Comparison of ENCODE assay signal across 1 cellular context in the genomic region with DNA sequence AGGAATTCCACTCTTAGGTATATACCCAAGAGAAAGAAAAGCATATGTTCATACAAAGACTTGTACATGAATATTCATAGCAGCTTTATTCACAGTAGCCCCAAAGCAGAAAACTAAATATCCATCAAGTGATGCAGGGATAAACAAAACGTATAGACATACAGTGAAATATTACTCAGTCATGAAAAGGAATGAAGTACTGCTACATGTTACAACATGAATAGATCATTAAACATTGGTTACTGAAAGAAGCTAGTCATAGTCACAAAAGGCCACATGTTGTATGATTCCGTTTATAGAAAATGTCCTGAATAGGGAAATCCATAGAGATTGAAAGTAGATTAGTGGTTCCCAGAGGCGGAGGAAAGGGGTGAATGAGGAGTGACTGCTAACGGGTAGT.
TF ChIP-seq lines count a peak whose summit lies in the region.

No MANE protein-coding gene starts in this region.

TF ChIP-seq in SK-N-SH, 30 proteins besides CTCF, POLR2A, EP300 and RAD21 (continued from another document):
- TF ChIP-seq, protein P1, sequence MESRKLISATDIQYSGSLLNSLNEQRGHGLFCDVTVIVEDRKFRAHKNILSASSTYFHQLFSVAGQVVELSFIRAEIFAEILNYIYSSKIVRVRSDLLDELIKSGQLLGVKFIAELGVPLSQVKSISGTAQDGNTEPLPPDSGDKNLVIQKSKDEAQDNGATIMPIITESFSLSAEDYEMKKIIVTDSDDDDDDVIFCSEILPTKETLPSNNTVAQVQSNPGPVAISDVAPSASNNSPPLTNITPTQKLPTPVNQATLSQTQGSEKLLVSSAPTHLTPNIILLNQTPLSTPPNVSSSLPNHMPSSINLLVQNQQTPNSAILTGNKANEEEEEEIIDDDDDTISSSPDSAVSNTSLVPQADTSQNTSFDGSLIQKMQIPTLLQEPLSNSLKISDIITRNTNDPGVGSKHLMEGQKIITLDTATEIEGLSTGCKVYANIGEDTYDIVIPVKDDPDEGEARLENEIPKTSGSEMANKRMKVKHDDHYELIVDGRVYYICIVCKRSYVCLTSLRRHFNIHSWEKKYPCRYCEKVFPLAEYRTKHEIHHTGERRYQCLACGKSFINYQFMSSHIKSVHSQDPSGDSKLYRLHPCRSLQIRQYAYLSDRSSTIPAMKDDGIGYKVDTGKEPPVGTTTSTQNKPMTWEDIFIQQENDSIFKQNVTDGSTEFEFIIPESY (IDR thresholded peaks at IDR 0.05; ENCODE audit: borderline replicate concordance, low read depth): no peak
- TF ChIP-seq RFX5 (IDR thresholded peaks at IDR 0.05; ENCODE audit: low read length) (no peak), NFIC (IDR thresholded peaks at IDR 0.05; ENCODE audit: borderline replicate concordance) (no peak), POLR2AphosphoS5 (IDR thresholded peaks at IDR 0.05; ENCODE audit: low read depth, low read length) (no peak), ELF1 (IDR thresholded peaks at IDR 0.05) (no peak), GATA2 (CRISPR knock-in tag; IDR thresholded peaks at IDR 0.05) (no peak), NRF1 (IDR thresholded peaks at IDR 0.05; ENCODE audit: low read depth, low read length) (no peak), TAF1 (IDR thresholded peaks at IDR 0.05; ENCODE audit: borderline replicate concordance, low read depth, low read length) (no peak), YY1 (IDR thresholded peaks at IDR 0.05; ENCODE audit: low read depth) (no peak), SMC3 (IDR thresholded peaks at IDR 0.05; ENCODE audit: low read depth, low read length) (no peak), MEF2A (IDR thresholded peaks at IDR 0.05; ENCODE audit: borderline replicate concordance, low read depth) (no peak), JUND (IDR thresholded peaks at IDR 0.05) (no peak), CHD2 (IDR thresholded peaks at IDR 0.05; ENCODE audit: low read length, partially characterized antibody) (no peak), FOXM1 (IDR thresholded peaks at IDR 0.05; ENCODE audit: low read depth) (no peak), GABPA (IDR thresholded peaks at IDR 0.05; ENCODE audit: low read depth) (no peak)
- TF ChIP-seq, protein P2, sequence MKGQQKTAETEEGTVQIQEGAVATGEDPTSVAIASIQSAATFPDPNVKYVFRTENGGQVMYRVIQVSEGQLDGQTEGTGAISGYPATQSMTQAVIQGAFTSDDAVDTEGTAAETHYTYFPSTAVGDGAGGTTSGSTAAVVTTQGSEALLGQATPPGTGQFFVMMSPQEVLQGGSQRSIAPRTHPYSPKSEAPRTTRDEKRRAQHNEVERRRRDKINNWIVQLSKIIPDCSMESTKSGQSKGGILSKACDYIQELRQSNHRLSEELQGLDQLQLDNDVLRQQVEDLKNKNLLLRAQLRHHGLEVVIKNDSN (IDR thresholded peaks at IDR 0.05; ENCODE audit: borderline replicate concordance, low read depth): no peak
- TF ChIP-seq, protein P3, sequence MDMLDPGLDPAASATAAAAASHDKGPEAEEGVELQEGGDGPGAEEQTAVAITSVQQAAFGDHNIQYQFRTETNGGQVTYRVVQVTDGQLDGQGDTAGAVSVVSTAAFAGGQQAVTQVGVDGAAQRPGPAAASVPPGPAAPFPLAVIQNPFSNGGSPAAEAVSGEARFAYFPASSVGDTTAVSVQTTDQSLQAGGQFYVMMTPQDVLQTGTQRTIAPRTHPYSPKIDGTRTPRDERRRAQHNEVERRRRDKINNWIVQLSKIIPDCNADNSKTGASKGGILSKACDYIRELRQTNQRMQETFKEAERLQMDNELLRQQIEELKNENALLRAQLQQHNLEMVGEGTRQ (IDR thresholded peaks at IDR 0.05; ENCODE audit: borderline replicate concordance, low read depth, low read length): no peak
- TF ChIP-seq, protein P4, sequence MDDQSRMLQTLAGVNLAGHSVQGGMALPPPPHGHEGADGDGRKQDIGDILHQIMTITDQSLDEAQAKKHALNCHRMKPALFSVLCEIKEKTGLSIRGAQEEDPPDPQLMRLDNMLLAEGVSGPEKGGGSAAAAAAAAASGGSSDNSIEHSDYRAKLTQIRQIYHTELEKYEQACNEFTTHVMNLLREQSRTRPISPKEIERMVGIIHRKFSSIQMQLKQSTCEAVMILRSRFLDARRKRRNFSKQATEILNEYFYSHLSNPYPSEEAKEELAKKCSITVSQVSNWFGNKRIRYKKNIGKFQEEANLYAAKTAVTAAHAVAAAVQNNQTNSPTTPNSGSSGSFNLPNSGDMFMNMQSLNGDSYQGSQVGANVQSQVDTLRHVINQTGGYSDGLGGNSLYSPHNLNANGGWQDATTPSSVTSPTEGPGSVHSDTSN (IDR thresholded peaks at IDR 0.05): no peak
